In the genomic region with DNA sequence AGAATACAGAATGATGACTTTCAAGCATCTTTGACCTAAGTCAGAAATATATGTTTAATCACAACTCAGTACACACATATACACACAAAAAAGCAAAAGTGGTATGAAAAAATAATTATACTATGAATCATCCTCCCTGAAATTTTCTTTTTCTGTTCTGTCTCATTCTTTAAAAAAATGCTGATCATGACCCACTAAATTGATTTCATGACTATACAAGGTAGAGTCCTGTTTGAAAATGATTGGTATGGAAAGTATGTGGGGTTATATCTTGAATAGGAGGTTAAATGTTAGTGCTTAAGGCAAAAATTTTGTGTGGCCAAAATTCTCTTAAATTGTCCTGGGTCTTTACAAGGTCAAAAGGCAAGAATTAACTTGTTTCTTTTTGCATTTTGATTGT, we compare ENCODE assay signal across 36 cellular contexts.
"Had no signal": no experiment of that assay in that cellular context is flagged by ENCODE, and none has a peak within 500 bp of the region (broad histone marks: within the 10 kb centered on the region; RNA-seq: fewer than 3 reads in every experiment).

No MANE protein-coding gene starts in this region.

- H3K27me3 ChIP-seq: adrenal gland, body of pancreas, breast epithelium, Peyer's patch had no signal

- H3K4me1 ChIP-seq: adrenal gland, body of pancreas, breast epithelium, Peyer's patch had no signal

- H3K4me3 ChIP-seq: adrenal gland, body of pancreas, breast epithelium, Peyer's patch had no signal

- H3K4me3 Mint-ChIP-seq: activated B cell treated with CpG ODN at 0.5 μM for 24 hours; activated CD4-positive, alpha-beta memory T cell treated with anti-CD3 and anti-CD28 coated beads for 36 hours; activated naive CD4-positive, alpha-beta T cell treated with anti-CD3 and anti-CD28 coated beads for 36 hours; activated T-cell treated with anti-CD3 and anti-CD28 coated beads, Interleukin-2, amount 50 U/mL, for 4 hours; activated T-helper 1 cell treated with anti-CD3 and anti-CD28 coated beads, Interleukin-12 subunit alpha, Interleukin-12 subunit beta, Interleukin-2, Interleukin-4 antibody, amounts not matched to agents 30 ng/mL and 10 ng/mL and 1 ng/mL, durations not matched to agents 14 hours and 24 hours and 36 hours; T-cell; T-helper 17 cell had no signal

- H3K4me1 Mint-ChIP-seq: activated B cell treated with CpG ODN at 0.5 μM for 24 hours, T-cell, T-helper 17 cell had no signal

- H3K36me3 ChIP-seq: adrenal gland, breast epithelium, Peyer's patch had no signal

- H3K36me3 Mint-ChIP-seq: activated CD4-positive, alpha-beta memory T cell treated with anti-CD3 and anti-CD28 coated beads for 36 hours; T-cell had no signal

- H3K9me3 Mint-ChIP-seq: activated T-helper 1 cell treated with anti-CD3 and anti-CD28 coated beads, Interleukin-12 subunit alpha, Interleukin-12 subunit beta, Interleukin-2, Interleukin-4 antibody, amounts not matched to agents 30 ng/mL and 10 ng/mL and 1 ng/mL, durations not matched to agents 14 hours and 24 hours and 36 hours had no signal

- H3K27ac Mint-ChIP-seq: activated B cell treated with CpG ODN at 0.5 μM for 24 hours; activated CD4-positive, alpha-beta memory T cell treated with anti-CD3 and anti-CD28 coated beads for 36 hours; activated naive CD4-positive, alpha-beta T cell treated with anti-CD3 and anti-CD28 coated beads for 36 hours; activated naive CD4-positive, alpha-beta T cell treated with anti-CD3 and anti-CD28 coated beads, Interleukin-2, amount 50 U/mL, for 72 hours; activated T-helper 1 cell treated with anti-CD3 and anti-CD28 coated beads, Interleukin-12 subunit alpha, Interleukin-12 subunit beta, Interleukin-2, Interleukin-4 antibody, amounts not matched to agents 30 ng/mL and 10 ng/mL and 1 ng/mL, durations not matched to agents 14 hours and 24 hours and 36 hours; T-cell; T-helper 17 cell had no signal

- DNase-seq: activated B cell treated with CpG ODN at 0.5 μM for 24 hours; activated CD4-positive, alpha-beta memory T cell treated with anti-CD3 and anti-CD28 coated beads for 36 hours; activated CD4-positive, alpha-beta T cell treated with anti-CD3 and anti-CD28 coated beads for 4 hours; activated CD4-positive, alpha-beta T cell treated with anti-CD3 and anti-CD28 coated beads, Interleukin-2, amount 50 U/mL, for 1 hour; activated CD4-positive, CD25-positive, alpha-beta regulatory T cell treated with anti-CD3 and anti-CD28 coated beads, Interleukin-2, amount 50 U/mL, for 72 hours; activated CD8-positive, alpha-beta memory T cell treated with anti-CD3 and anti-CD28 coated beads, Interleukin-2, amount 50 U/mL, for 4 hours; activated gamma-delta T cell treated with Interleukin-2 at 50 U/mL for 16 hours; activated naive CD4-positive, alpha-beta T cell treated with anti-CD3 and anti-CD28 coated beads for 36 hours; activated T-cell treated with anti-CD3 and anti-CD28 coated beads for 4 hours; activated T-cell treated with anti-CD3 and anti-CD28 coated beads, Interleukin-2, amount 50 U/mL, for 4 hours; adrenal gland; body of pancreas; caudate nucleus; cerebellar nuclear complex; NCI-H1105 treated with DMSO at 0.1 percent for 48 hours; NCI-H1436; NCI-H1694; NCI-H1930; NCI-H2081 treated with DMSO at 0.1 percent for 48 hours; NCI-H345; NCI-H526; NCI-H748 treated with DMSO at 0.1 percent for 48 hours; NK-92 treated with Interleukin-12 subunit alpha and Interleukin-12 subunit beta, amount 100 ng/mL, for 24 hours; PC-3; Peyer's patch; RPMI8226; SHP77 treated with DMSO at 0.1 percent for 48 hours; T-cell; T-helper 17 cell; T-helper 9 cell had no signal

- ATAC-seq: activated naive CD4-positive, alpha-beta T cell treated with anti-CD3 and anti-CD28 coated beads, Interleukin-2, amount 50 U/mL, for 72 hours; activated T-cell treated with anti-CD3 and anti-CD28 coated beads, Interleukin-2, amount 50 U/mL, for 4 hours; body of pancreas; PC-3; SK-N-SH treated with all-trans-retinoic acid at 6 μM for 48 hours; T-cell; T-helper 17 cell had no signal

- H3K9me3 ChIP-seq: adrenal gland, Peyer's patch had no signal

- H3K27ac ChIP-seq: adrenal gland, body of pancreas, breast epithelium, KMS-11, Peyer's patch, VCaP had no signal
